In the genomic region with DNA sequence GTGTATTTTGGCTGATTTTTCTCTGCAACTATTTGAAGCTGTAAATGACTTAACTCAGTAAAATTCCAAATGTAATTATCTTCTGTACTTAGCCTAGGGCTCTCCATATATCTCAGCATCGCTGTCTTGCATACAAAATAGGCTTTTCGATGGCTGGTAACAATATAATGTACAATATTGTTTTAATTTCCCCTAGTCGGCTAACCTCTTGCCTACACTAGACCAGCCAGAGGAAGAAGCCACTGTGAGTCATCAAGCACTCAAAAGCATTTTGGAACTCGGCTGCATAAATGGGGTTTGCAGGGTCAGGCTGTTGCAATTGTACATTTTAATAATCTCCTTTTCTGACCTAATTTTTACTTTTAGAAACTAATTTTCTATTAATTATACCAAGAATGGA, we compare ENCODE assay signal across 14 cellular contexts.
DNase-seq lines count a peak whose midpoint lies in the region; ATAC-seq and TF ChIP-seq lines count a peak whose summit lies in the region.
"Had no signal": no experiment of that assay in that cellular context is flagged by ENCODE, and none has a peak within 500 bp of the region (broad histone marks: within the 10 kb centered on the region; RNA-seq: fewer than 3 reads in every experiment).

No MANE protein-coding gene starts in this region.

- peaks cover 5 to 44% (median 20%) of the 10 kb centered on the region in 4 donors for H3K36me3 ChIP-seq in esophagus muscularis mucosa
- no peaks in the 10 kb centered on the region for H3K36me3 ChIP-seq in smooth muscle cell (ENCODE audit: low read depth)
- H3K36me3 ChIP-seq in CD4-positive, alpha-beta memory T cell (ENCODE audit: insufficient read depth, low read length) = peaks cover 30% of the 10 kb centered on the region
- H3K36me3 ChIP-seq: uterus had no signal

- no peaks in the 10 kb centered on the region for H3K79me2 ChIP-seq in smooth muscle cell (ENCODE audit: low read depth)

- H3K4me2 ChIP-seq in smooth muscle cell = peak overlapping the region; percentile 73
- H3K4me2 ChIP-seq: BLaER1 had no signal

- no peaks in the 10 kb centered on the region for H3F3A ChIP-seq in smooth muscle cell (ENCODE audit: low read depth)

- 31% methylated on average over 4 of the region's 4 CpGs for WGBS in esophagus muscularis mucosa
- WGBS in smooth muscle cell (ENCODE audit: low lambda C conversion rate) = 33% methylated on average over 4 of the region's 4 CpGs

- no peaks in the 10 kb centered on the region for H3K9me3 ChIP-seq in esophagus muscularis mucosa
- H3K9me3 ChIP-seq in smooth muscle cell (replicated peaks; ENCODE audit: low read depth) = no peaks in the 10 kb centered on the region
- no peaks in the 10 kb centered on the region for H3K9me3 ChIP-seq in CD4-positive, alpha-beta memory T cell (ENCODE audit: control insufficient read depth in 1 of 2, low read length in 2 of 2)
- H3K9me3 ChIP-seq: BLaER1, uterus had no signal

- H4K20me1 ChIP-seq in smooth muscle cell (ENCODE audit: low read depth) = peaks cover 8% of the 10 kb centered on the region
- H4K20me1 ChIP-seq: BLaER1 had no signal

- H3K4me1 Mint-ChIP-seq in activated naive CD4-positive, alpha-beta T cell treated with anti-CD3 and anti-CD28 coated beads, Interleukin-2, amount 50 U/mL, for 24 hours = peaks cover 70% of the 10 kb centered on the region
- H3K4me1 Mint-ChIP-seq in CD4-positive, alpha-beta memory T cell = peaks cover 30 to 52% (median 37%) of the 10 kb centered on the region in 4 donors

- H2AFZ ChIP-seq in smooth muscle cell (ENCODE audit: low read depth) = no peak overlapping the region

- peaks cover 30% of the 10 kb centered on the region for H3K36me3 Mint-ChIP-seq in activated naive CD4-positive, alpha-beta T cell treated with anti-CD3 and anti-CD28 coated beads, Interleukin-2, amount 50 U/mL, for 24 hours
- H3K36me3 Mint-ChIP-seq in CD4-positive, alpha-beta memory T cell = peaks cover 42 to 76% of the 10 kb centered on the region in 2 donors

- intact Hi-C loops in esophagus muscularis mucosa (cut with DNase I) = loop anchor here (10.0 kb wide), 2 partner anchors 305 to 585 kb away; a partner anchor contains a TSS
- intact Hi-C loops in CD4-positive, alpha-beta memory T cell (cut with micrococcal nuclease) = no loop called here

- H3K27ac Mint-ChIP-seq in activated naive CD4-positive, alpha-beta T cell treated with anti-CD3 and anti-CD28 coated beads, Interleukin-2, amount 50 U/mL, for 24 hours = peak overlapping the region; percentile 41
- H3K27ac Mint-ChIP-seq in CD4-positive, alpha-beta memory T cell = peak overlapping the region in 2 of 7 donors; percentile 27 to 59
- H3K27ac Mint-ChIP-seq: progenitor cell of endocrine pancreas had no signal

- no peak overlapping the region for H3K9ac ChIP-seq in smooth muscle cell (ENCODE audit: low read depth)
- H3K9ac ChIP-seq: BLaER1 had no signal

- TF ChIP-seq CTCF in RWPE1 (conservative IDR thresholded peaks at IDR 0.05; ENCODE audit: low read depth) (no peak), esophagus muscularis mucosa (IDR thresholded peaks at IDR 0.05) (no peak), smooth muscle cell (IDR thresholded peaks at IDR 0.05; ENCODE audit: borderline replicate concordance, insufficient read depth, poor library complexity, severe bottlenecking) (no peak)

- H3K9me3 Mint-ChIP-seq in activated naive CD4-positive, alpha-beta T cell treated with anti-CD3 and anti-CD28 coated beads, Interleukin-2, amount 50 U/mL, for 24 hours = no peaks in the 10 kb centered on the region
- no peaks in the 10 kb centered on the region for H3K9me3 Mint-ChIP-seq in CD4-positive, alpha-beta memory T cell

- POLR2A ChIA-PET in RWPE1 (lab: Yijun Ruan, JAX; ENCODE audit: low non-redundant PET) = no interaction called here
- POLR2A ChIA-PET in CD4-positive, alpha-beta memory T cell (lab: Charles Lee; ENCODE audit: partially characterized antibody) = no interaction called here

- CTCF ChIA-PET in RWPE1 (lab: Yijun Ruan, JAX) = no interaction called here
- CTCF ChIA-PET in CD4-positive, alpha-beta memory T cell (lab: Charles Lee; ENCODE audit: partially characterized antibody) = interaction anchor here (1.3 kb wide), 1 partner anchor 512 kb away, joined by 3 read pairs; no protein-coding TSS in a partner anchor

- no peak for TF ChIP-seq POLR2A in esophagus muscularis mucosa (IDR thresholded peaks at IDR 0.05; ENCODE audit: low read depth)

- no peak overlapping the region for H3K4me3 ChIP-seq in esophagus muscularis mucosa
- no peak overlapping the region for H3K4me3 ChIP-seq in smooth muscle cell
- H3K4me3 ChIP-seq in CD4-positive, alpha-beta memory T cell (ENCODE audit: low read length in 2 of 2) = no peak overlapping the region
- H3K4me3 ChIP-seq: BLaER1, K562, uterus had no signal

- no peak overlapping the region for H3K4me3 Mint-ChIP-seq in activated naive CD4-positive, alpha-beta T cell treated with anti-CD3 and anti-CD28 coated beads, Interleukin-2, amount 50 U/mL, for 24 hours
- H3K4me3 Mint-ChIP-seq in CD4-positive, alpha-beta memory T cell = no peak overlapping the region

- no peaks in the 10 kb centered on the region for H3K27me3 Mint-ChIP-seq in activated naive CD4-positive, alpha-beta T cell treated with anti-CD3 and anti-CD28 coated beads, Interleukin-2, amount 50 U/mL, for 24 hours
- no peaks in the 10 kb centered on the region for H3K27me3 Mint-ChIP-seq in CD4-positive, alpha-beta memory T cell
- H3K27me3 Mint-ChIP-seq: progenitor cell of endocrine pancreas had no signal

- H3K4me1 ChIP-seq in esophagus muscularis mucosa (peaks cover 11 to 89% (median 64%) of the 10 kb centered on the region in 4 donors), smooth muscle cell (ENCODE audit: low read depth) (peaks cover 6% of the 10 kb centered on the region)
- H3K4me1 ChIP-seq in CD4-positive, alpha-beta memory T cell (ENCODE audit: insufficient read depth, low read length) = peaks cover 17% of the 10 kb centered on the region
- H3K4me1 ChIP-seq: BLaER1, uterus had no signal

- H3K27ac ChIP-seq in RWPE1 = no peak overlapping the region
- H3K27ac ChIP-seq in esophagus muscularis mucosa (replicated peaks in 1 of 4) = peak overlapping the region; percentile 4 to 50 (median 15)
- peak overlapping the region; percentile 70 for H3K27ac ChIP-seq in smooth muscle cell (ENCODE audit: low read depth)
- H3K27ac ChIP-seq in CD4-positive, alpha-beta memory T cell (ENCODE audit: low read depth, low read length) = no peak overlapping the region
- H3K27ac ChIP-seq: BLaER1, uterus had no signal

- no peak for TF ChIP-seq EP300 in esophagus muscularis mucosa (IDR thresholded peaks at IDR 0.05)

- ATAC-seq in GM19467 (IDR thresholded peaks at IDR 0.05; ENCODE audit: unreplicated experiment) = no peak
- no peak for ATAC-seq in HG02678 (IDR thresholded peaks at IDR 0.05; ENCODE audit: unreplicated experiment)
- ATAC-seq: K562 had no signal

- DNase-seq in activated naive CD4-positive, alpha-beta T cell (lab: John Stamatoyannopoulos, UW) = no peak
- DNase-seq in RWPE1 (ENCODE audit: low spot score) = peak; percentile 4
- DNase-seq in esophagus muscularis mucosa (ENCODE audit: extremely low spot score) = no peak
- no peak for DNase-seq in smooth muscle cell (lab: John Stamatoyannopoulos, UW; ENCODE audit: unreplicated experiment)
- no peak for DNase-seq in CD4-positive, alpha-beta memory T cell
- DNase-seq: NCI-H510A, T-helper 9 cell, uterus had no signal

- H3K27me3 ChIP-seq in esophagus muscularis mucosa (no peaks in the 10 kb centered on the region), smooth muscle cell (ENCODE audit: low read depth) (no peaks in the 10 kb centered on the region)
- H3K27me3 ChIP-seq in CD4-positive, alpha-beta memory T cell (ENCODE audit: insufficient read depth, low read length) = no peaks in the 10 kb centered on the region
- H3K27me3 ChIP-seq: BLaER1, uterus had no signal

Comparison
In these comparisons a context has a peak if more than half of its experiments do, and no peak if none do; other contexts are left out.
1. H3K27ac ChIP-seq: peak in esophagus muscularis mucosa (4 of 4) and smooth muscle cell (single experiment); none in RWPE1 (single experiment) and CD4-positive, alpha-beta memory T cell (single experiment).